11 cellular contexts compared by ENCODE assay signal in the genomic region with DNA sequence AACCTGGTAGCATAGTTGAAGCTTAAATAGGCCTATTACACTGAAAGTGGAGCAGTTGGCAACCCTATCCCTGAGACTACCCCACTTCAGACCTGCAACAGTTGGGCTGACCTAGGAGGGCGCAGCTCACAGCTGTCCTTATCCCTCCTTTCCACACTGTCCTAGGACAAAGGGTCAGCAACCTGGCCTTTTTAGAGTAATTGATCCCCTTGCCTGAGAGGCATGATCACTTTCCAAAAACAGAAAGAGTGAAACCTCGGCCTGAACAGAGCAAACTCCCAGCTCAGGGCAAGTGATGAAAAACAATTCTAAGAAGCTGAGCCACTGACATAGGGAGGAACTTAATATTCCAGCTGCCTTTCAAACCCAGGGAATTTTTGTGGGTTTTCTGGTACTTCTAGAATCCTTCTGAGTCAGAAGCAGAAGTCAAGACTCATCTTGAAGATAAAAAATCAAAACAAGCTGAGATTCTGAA.
DNase-seq lines count a peak whose midpoint lies in the region; ATAC-seq, FAIRE-seq and TF ChIP-seq lines count a peak whose summit lies in the region.
"Had no signal": no experiment of that assay in that cellular context is flagged by ENCODE, and none has a peak within 500 bp of the region (broad histone marks: within the 10 kb centered on the region; RNA-seq: fewer than 3 reads in every experiment).

No MANE protein-coding gene starts in this region.

- H3K79me2 ChIP-seq in astrocyte (ENCODE audit: insufficient read depth, low read length) = no peaks in the 10 kb centered on the region

- peak overlapping the region; percentile 96 for H3K27ac Mint-ChIP-seq in astrocyte (ENCODE audit: unreplicated experiment)
- H3K27ac Mint-ChIP-seq in glutamatergic neuron (ENCODE audit: unreplicated experiment) = no peak overlapping the region

- H3K4me2 ChIP-seq in astrocyte (ENCODE audit: low read length) = peak overlapping the region; percentile 79

- H3K9ac ChIP-seq in astrocyte (ENCODE audit: low read length) = peak overlapping the region; percentile 77

- H3K9me3 ChIP-seq in astrocyte (ENCODE audit: insufficient read depth, low read depth, low read length) (no peaks in the 10 kb centered on the region), right cardiac atrium (ENCODE audit: control insufficient read depth, low read length) (no peaks in the 10 kb centered on the region), WERI-Rb-1 (ENCODE audit: severe bottlenecking) (no peaks in the 10 kb centered on the region)

- H3K4me3 ChIP-seq in astrocyte (ENCODE audit: insufficient read depth, low read depth, low read length) = no peak overlapping the region
- H3K4me3 ChIP-seq in right cardiac atrium (ENCODE audit: low read length) = no peak overlapping the region
- no peak overlapping the region for H3K4me3 ChIP-seq in skeletal muscle cell (ENCODE audit: low read depth, low read length)
- H3K4me3 ChIP-seq in WERI-Rb-1 (ENCODE audit: low read depth, low read length) = no peak overlapping the region

- H3K4me1 Mint-ChIP-seq in astrocyte (ENCODE audit: low read depth, unreplicated experiment) = peaks cover 24% of the 10 kb centered on the region
- no peaks in the 10 kb centered on the region for H3K4me1 Mint-ChIP-seq in glutamatergic neuron (ENCODE audit: low read depth, unreplicated experiment)

- whole genome bisulfite sequencing in right cardiac atrium = 60% methylated on average over 2 of the region's 2 CpGs

- intact Hi-C loops in right cardiac atrium (cut with DNase I) = loop anchor here (5.0 to 10.0 kb wide), 5 partner anchors 94 to 247 kb away; partner anchors contain the start of gene MYOZ2 (in 1 of the 4)

- H3K36me3 Mint-ChIP-seq in astrocyte (ENCODE audit: low read depth, unreplicated experiment) = no peaks in the 10 kb centered on the region
- no peaks in the 10 kb centered on the region for H3K36me3 Mint-ChIP-seq in glutamatergic neuron (ENCODE audit: unreplicated experiment)

- FAIRE-seq in astrocyte (lab: Jason Lieb, UNC) = peak; percentile 91
- FAIRE-seq: G401.6 had no signal

- TF ChIP-seq CTCF in astrocyte (IDR thresholded peaks at IDR 0.05; ENCODE audit: insufficient read depth, low read depth, low read length) = no peak
- no peak for TF ChIP-seq CTCF in WERI-Rb-1 (IDR thresholded peaks at IDR 0.05; ENCODE audit: low read depth, low read length)
- no peak for TF ChIP-seq CTCF in glutamatergic neuron (IDR thresholded peaks at IDR 0.05; ENCODE audit: partially characterized antibody, unreplicated experiment)

- H3K36me3 ChIP-seq in astrocyte (ENCODE audit: insufficient read depth, low read length) (no peaks in the 10 kb centered on the region), WERI-Rb-1 (no peaks in the 10 kb centered on the region)

- no peaks in the 10 kb centered on the region for H4K20me1 ChIP-seq in astrocyte (ENCODE audit: insufficient read depth, low read length)

- H2AFZ ChIP-seq in astrocyte (ENCODE audit: low read depth, low read length) = peak overlapping the region; percentile 57

- H3K9me3 Mint-ChIP-seq in astrocyte (ENCODE audit: unreplicated experiment) (no peaks in the 10 kb centered on the region), glutamatergic neuron (ENCODE audit: unreplicated experiment) (no peaks in the 10 kb centered on the region)

- H3K27ac ChIP-seq in astrocyte (ENCODE audit: low read depth, low read length) (peak overlapping the region; percentile 90), right cardiac atrium (ENCODE audit: low read length) (peak overlapping the region; percentile 39), WERI-Rb-1 (no peak overlapping the region)

- peak; percentile 86 for DNase-seq in EL
- peak; percentile 93 for DNase-seq in astrocyte (ENCODE audit: low read depth)
- DNase-seq in right cardiac atrium = no peak
- DNase-seq in skeletal muscle cell (ENCODE audit: low read depth) = peak; percentile 66
- DNase-seq in SHP77 treated with DMSO at 0.1 percent for 48 hours (lab: John Stamatoyannopoulos, UW) = no peak
- no peak for DNase-seq in WERI-Rb-1
- no peak for DNase-seq in glutamatergic neuron
- DNase-seq in NCI-H1105 (lab: John Stamatoyannopoulos, UW) = no peak
- DNase-seq: central memory CD4-positive, alpha-beta T cell; T-helper 9 cell had no signal

- peaks cover 22% of the 10 kb centered on the region for H3K4me1 ChIP-seq in astrocyte (ENCODE audit: insufficient read depth, low read length)
- H3K4me1 ChIP-seq in right cardiac atrium (ENCODE audit: control insufficient read depth, insufficient read depth, low read length) = peaks cover 6% of the 10 kb centered on the region

- ATAC-seq in right cardiac atrium = peak; percentile 49 to 59

- H3K4me3 Mint-ChIP-seq in astrocyte (ENCODE audit: unreplicated experiment) = peak overlapping the region; percentile 40
- H3K4me3 Mint-ChIP-seq in glutamatergic neuron (ENCODE audit: unreplicated experiment) = no peak overlapping the region

- H3K27me3 Mint-ChIP-seq in astrocyte (ENCODE audit: low read depth, unreplicated experiment) = no peaks in the 10 kb centered on the region
- no peaks in the 10 kb centered on the region for H3K27me3 Mint-ChIP-seq in glutamatergic neuron (ENCODE audit: unreplicated experiment)

- H3K27me3 ChIP-seq in astrocyte (ENCODE audit: insufficient read depth, low read length) (no peaks in the 10 kb centered on the region), right cardiac atrium (ENCODE audit: control insufficient read depth, insufficient read depth) (no peaks in the 10 kb centered on the region), WERI-Rb-1 (ENCODE audit: insufficient read depth, low read depth, severe bottlenecking) (no peaks in the 10 kb centered on the region)

Comparison
In these comparisons a context has a peak if more than half of its experiments do, and no peak if none do; other contexts are left out.
1. DNase-seq: peak in EL (single experiment), astrocyte (single experiment) and skeletal muscle cell (single experiment); none in right cardiac atrium (0 of 3), SHP77 treated with DMSO at 0.1 percent for 48 hours (single experiment), WERI-Rb-1 (single experiment), glutamatergic neuron (single experiment) and NCI-H1105 (single experiment).